ENCODE assay signal across 11 cellular contexts in the genomic region with DNA sequence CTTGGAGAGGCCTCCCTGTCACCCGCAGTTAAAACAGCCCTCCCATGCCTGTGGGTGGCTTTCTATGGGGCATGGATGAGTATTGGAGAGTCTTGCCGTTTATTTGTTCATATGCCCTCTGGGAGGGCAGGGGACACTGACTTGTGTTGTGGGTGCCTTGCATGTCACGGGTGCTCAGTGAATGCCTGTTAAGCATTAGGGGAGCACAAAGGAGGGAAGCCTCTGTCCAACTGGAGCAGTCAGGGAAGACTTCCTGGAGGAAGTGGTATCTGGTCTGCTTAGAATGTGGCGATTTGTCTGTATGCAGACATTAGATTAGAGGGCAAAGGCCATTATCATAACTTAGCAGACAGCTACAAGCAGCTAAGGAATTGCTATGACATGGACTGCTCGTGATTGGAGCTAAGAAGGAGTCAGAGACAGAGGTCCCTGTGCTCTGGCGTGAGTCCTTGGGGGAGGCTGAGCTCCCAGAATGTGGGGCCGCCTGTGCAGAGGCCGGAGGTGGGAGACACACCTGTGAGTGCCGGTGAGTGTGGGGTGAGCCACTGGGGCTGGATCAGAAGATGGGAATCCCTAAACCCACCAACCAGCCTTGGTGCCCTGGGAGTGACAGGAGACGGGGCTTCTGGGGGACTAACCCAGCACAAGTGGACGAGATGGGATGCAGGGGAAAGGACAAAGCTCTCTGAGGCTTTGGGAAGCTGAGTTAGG.
DNase-seq lines count a peak whose midpoint lies in the region; ATAC-seq, FAIRE-seq and TF ChIP-seq lines count a peak whose summit lies in the region.
"Had no signal": no experiment of that assay in that cellular context is flagged by ENCODE, and none has a peak within 500 bp of the region (broad histone marks: within the 10 kb centered on the region; RNA-seq: fewer than 3 reads in every experiment).

No MANE protein-coding gene starts in this region.

- TF ChIP-seq EP300 in H1 (IDR thresholded peaks at IDR 0.05; ENCODE audit: borderline replicate concordance in 1 of 2, low read depth in 2 of 2, low read length in 2 of 2) = no peak

- FAIRE-seq in H1 (lab: Jason Lieb, UNC) = no peak

- peaks cover 29 to 30% of the 10 kb centered on the region in 2 experiments for H4K20me1 ChIP-seq in H1 (replicated peaks in 1 of 2; ENCODE audit: control insufficient read depth in 1 of 2, insufficient read depth in 2 of 2, low read length in 2 of 2)

- no peak overlapping the region for H3K4me2 ChIP-seq in H1 (ENCODE audit: insufficient read depth in 1 of 2, low read depth in 2 of 2, low read length in 2 of 2)

- peak overlapping the region; percentile 48; the same call in 1 of the 2 replicates for H3K18ac ChIP-seq in H1 (ENCODE audit: extremely low read depth, low read length)

- H3K27me3 ChIP-seq in RWPE2 (ENCODE audit: insufficient read depth, poor library complexity, severe bottlenecking) (no peaks in the 10 kb centered on the region), H1 (replicated peaks in 1 of 4; ENCODE audit: control insufficient read depth in 3 of 4, extremely low read depth in 1 of 4, insufficient read depth in 3 of 4, low read length in 3 of 4) (no peaks in the 10 kb centered on the region), neutrophil (no peaks in the 10 kb centered on the region)

- in situ Hi-C loops in ACHN (cut with HindIII; ENCODE audit: low pct_ligation_motif_present, low pct_unique_long_range_greater_than_20kb, low sequenced_read_pairs) = loop anchor here (25.0 kb wide), 1 partner anchor 90 kb away; no protein-coding TSS in a partner anchor

- H4K5ac ChIP-seq in H1 (ENCODE audit: insufficient read length, low read depth, low read length) = no peak overlapping the region

- POLR2A ChIA-PET in H1 (lab: Charles Lee; ENCODE audit: partially characterized antibody) = interaction anchor here (0.8 to 1.8 kb wide), 3 partner anchors 12 to 39 kb away, joined by 3 to 4 read pairs (median 3); no protein-coding TSS in a partner anchor

- no peaks in the 10 kb centered on the region for H3K23me2 ChIP-seq in H1 (ENCODE audit: low read depth, low read length)

- H4K8ac ChIP-seq in H1 (ENCODE audit: extremely low read depth, insufficient read depth, low read length) = no peak overlapping the region

- DNase-seq in ACHN (peak; percentile 21), RWPE2 (ENCODE audit: low spot score) (no peak), H1 (ENCODE audit: low read depth in 1 of 2, low spot score in 2 of 2) (no peak), RKO (ENCODE audit: low spot score) (no peak), hippocampal formation (lab: John Stamatoyannopoulos, UW) (no peak), NCI-H1694 (lab: John Stamatoyannopoulos, UW) (no peak)
- no peak for DNase-seq in stimulated activated CD4-positive, alpha-beta T cell treated with anti-CD3 and anti-CD28 coated beads, Interleukin-2, amount 100 ng/mL, for 24 hours
- DNase-seq: DMS53, midbrain, SHP77 treated with DMSO at 0.1 percent for 48 hours had no signal

- TF ChIP-seq POLR2A in H1 (IDR thresholded peaks at IDR 0.05; ENCODE audit: control extremely low read depth in 1 of 2, low read depth in 2 of 2, low read length in 2 of 2) = no peak

- H3K36me3 ChIP-seq in RWPE2 (ENCODE audit: low read depth) (peaks cover 18% of the 10 kb centered on the region), H1 (ENCODE audit: control insufficient read depth in 2 of 4, insufficient read depth in 4 of 4, low read length in 3 of 4) (no peaks in the 10 kb centered on the region), neutrophil (peaks cover 6% of the 10 kb centered on the region)

- H3K4ac ChIP-seq in H1 (replicated peaks; ENCODE audit: insufficient read length, low read depth, low read length) = no peak overlapping the region

- TF ChIP-seq CTCF in RWPE2 (IDR thresholded peaks at IDR 0.05; ENCODE audit: poor library complexity, severe bottlenecking) (no peak), H1 (IDR thresholded peaks at IDR 0.05; ENCODE audit: control extremely low read depth in 1 of 3, insufficient read depth in 1 of 3, low read depth in 1 of 3, low read length in 3 of 3) (no peak), neutrophil (IDR thresholded peaks at IDR 0.05) (no peak)

- H3K79me2 ChIP-seq in H1 (ENCODE audit: control insufficient read depth in 1 of 2, insufficient read depth in 2 of 2, low read length in 2 of 2) = peaks cover 0 to 52% of the 10 kb centered on the region in 2 experiments; a peak in 1 of 4 replicates

- no peak overlapping the region for H3K56ac ChIP-seq in H1 (replicated peaks; ENCODE audit: insufficient read length, low read depth, low read length)

- H3K4me1 ChIP-seq in RWPE2 (ENCODE audit: insufficient read depth, poor library complexity, severe bottlenecking) = peaks cover 72% of the 10 kb centered on the region
- peaks cover 0 to 38% (median 31%) of the 10 kb centered on the region in 4 experiments; a peak in 6 of 7 replicates for H3K4me1 ChIP-seq in H1 (replicated peaks in 1 of 4; ENCODE audit: control insufficient read depth in 3 of 4, insufficient read depth in 4 of 4, low read length in 3 of 4)
- peaks cover 70 to 71% of the 10 kb centered on the region in 2 experiments for H3K4me1 ChIP-seq in neutrophil (ENCODE audit: control insufficient read depth in 1 of 2, insufficient read depth in 1 of 2, low read depth in 1 of 2, low read length in 1 of 2)

- no peak for ATAC-seq in RWPE2 (ENCODE audit: low read depth)

- peak overlapping the region; percentile 34; the same call in 1 of the 2 replicates for H2BK20ac ChIP-seq in H1 (ENCODE audit: low read length)

- H3K4me3 ChIP-seq in RWPE2 (ENCODE audit: severe bottlenecking) = no peak overlapping the region
- no peak overlapping the region for H3K4me3 ChIP-seq in H1 (ENCODE audit: extremely low read depth in 1 of 4, insufficient read depth in 2 of 4, low read depth in 3 of 4, low read length in 4 of 4)
- H3K4me3 ChIP-seq in neutrophil (ENCODE audit: low read depth in 1 of 2, low read length in 1 of 2) = no peak overlapping the region

- no peak overlapping the region for H3K9ac ChIP-seq in H1 (replicated peaks in 1 of 4; ENCODE audit: extremely low read depth in 1 of 4, low read depth in 3 of 4, low read length in 3 of 4)

- no peak overlapping the region for H2BK15ac ChIP-seq in H1 (ENCODE audit: low read length)

- 90% methylated on average over 11 of the region's 11 CpGs; no CpG with 5 or more reads in 1 of the 2 experiments for WGBS in H1 (ENCODE audit: extremely low coverage in 1 of 2, insufficient coverage in 1 of 2, insufficient read length in 1 of 2, insufficient replicate concordance in 2 of 2, low coverage in 1 of 2, low lambda C conversion rate in 2 of 2, missing lambda C conversion rate in 1 of 2), 2 experiments

- H3K9me3 ChIP-seq in RWPE2 (ENCODE audit: severe bottlenecking) (no peaks in the 10 kb centered on the region), H1 (ENCODE audit: insufficient read depth in 2 of 2, low read depth in 1 of 2, low read length in 1 of 2) (no peaks in the 10 kb centered on the region), neutrophil (no peaks in the 10 kb centered on the region)

- H2BK120ac ChIP-seq in H1 (replicated peaks; ENCODE audit: low read depth, low read length) = no peak overlapping the region

- CTCF ChIA-PET in H1 (lab: Charles Lee; ENCODE audit: partially characterized antibody) = interaction anchor here (0.8 to 24.6 kb wide), 9 partner anchors 16 to 327 kb away, joined by 3 to 512 read pairs (median 19); no protein-coding TSS in a partner anchor

- H3K14ac ChIP-seq in H1 (ENCODE audit: insufficient read length) = no peak overlapping the region

- no peak overlapping the region for H4K91ac ChIP-seq in H1 (replicated peaks; ENCODE audit: insufficient read length, low read length)

- TF ChIP-seq RAD21 in H1 (IDR thresholded peaks at IDR 0.05 in 1 of 2, conservative IDR thresholded peaks at IDR 0.05 in 1 of 2; ENCODE audit: low read depth in 2 of 2, low read length in 2 of 2) = no peak

- H3K27ac ChIP-seq in RWPE2 (ENCODE audit: poor library complexity, severe bottlenecking) = peak overlapping the region; percentile 95
- peak overlapping the region; percentile 6; the same call in 1 of the 2 replicates for H3K27ac ChIP-seq in H1 (ENCODE audit: low read depth, low read length)
- peak overlapping the region; percentile 86 for H3K27ac ChIP-seq in neutrophil

- no peak overlapping the region for H3K23ac ChIP-seq in H1 (ENCODE audit: insufficient read length)

- H3K79me1 ChIP-seq in H1 (ENCODE audit: low read depth, low read length) = peaks cover 25% of the 10 kb centered on the region

- no peak overlapping the region for H2AFZ ChIP-seq in H1 (ENCODE audit: low read length)

- H2BK12ac ChIP-seq in H1 (ENCODE audit: low read depth, low read length) = no peak overlapping the region

- H2AK5ac ChIP-seq in H1 (ENCODE audit: low read depth, low read length) = 0 out of 2 replicates have a peak overlapping the region, but pooled peaks have one; percentile 70

- H2BK5ac ChIP-seq in H1 (ENCODE audit: low read depth, low read length) = peak overlapping the region; percentile 49; the same call in 1 of the 2 replicates

TF ChIP-seq in H1, 55 proteins besides CTCF, POLR2A, EP300 and RAD21:
- TF ChIP-seq HDAC6 (IDR thresholded peaks at IDR 0.05; ENCODE audit: low read depth, low read length) (no peak), POU5F1 (IDR thresholded peaks at IDR 0.05; ENCODE audit: low read depth, low read length) (no peak), GABPA (IDR thresholded peaks at IDR 0.05; ENCODE audit: borderline replicate concordance, insufficient read depth, low read length) (no peak), JUND (IDR thresholded peaks at IDR 0.05; ENCODE audit: low read length) (no peak), SIRT6 (IDR thresholded peaks at IDR 0.05; ENCODE audit: low read length) (no peak), SP4 (IDR thresholded peaks at IDR 0.05; ENCODE audit: low read length) (no peak), CEBPB (IDR thresholded peaks at IDR 0.05; ENCODE audit: low read depth, low read length) (no peak)
- TF ChIP-seq, protein P1, sequence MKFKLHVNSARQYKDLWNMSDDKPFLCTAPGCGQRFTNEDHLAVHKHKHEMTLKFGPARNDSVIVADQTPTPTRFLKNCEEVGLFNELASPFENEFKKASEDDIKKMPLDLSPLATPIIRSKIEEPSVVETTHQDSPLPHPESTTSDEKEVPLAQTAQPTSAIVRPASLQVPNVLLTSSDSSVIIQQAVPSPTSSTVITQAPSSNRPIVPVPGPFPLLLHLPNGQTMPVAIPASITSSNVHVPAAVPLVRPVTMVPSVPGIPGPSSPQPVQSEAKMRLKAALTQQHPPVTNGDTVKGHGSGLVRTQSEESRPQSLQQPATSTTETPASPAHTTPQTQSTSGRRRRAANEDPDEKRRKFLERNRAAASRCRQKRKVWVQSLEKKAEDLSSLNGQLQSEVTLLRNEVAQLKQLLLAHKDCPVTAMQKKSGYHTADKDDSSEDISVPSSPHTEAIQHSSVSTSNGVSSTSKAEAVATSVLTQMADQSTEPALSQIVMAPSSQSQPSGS (IDR thresholded peaks at IDR 0.05; ENCODE audit: low read length) = no peak

Comparison
In these comparisons a context has a peak if more than half of its experiments do, and no peak if none do; other contexts are left out.
1. H3K27ac ChIP-seq: peak in every context shown above with its lines; median percentile 95 in RWPE2; 86 in neutrophil; 6 in H1.